ENCODE assay signal across 13 cellular contexts in the genomic region with DNA sequence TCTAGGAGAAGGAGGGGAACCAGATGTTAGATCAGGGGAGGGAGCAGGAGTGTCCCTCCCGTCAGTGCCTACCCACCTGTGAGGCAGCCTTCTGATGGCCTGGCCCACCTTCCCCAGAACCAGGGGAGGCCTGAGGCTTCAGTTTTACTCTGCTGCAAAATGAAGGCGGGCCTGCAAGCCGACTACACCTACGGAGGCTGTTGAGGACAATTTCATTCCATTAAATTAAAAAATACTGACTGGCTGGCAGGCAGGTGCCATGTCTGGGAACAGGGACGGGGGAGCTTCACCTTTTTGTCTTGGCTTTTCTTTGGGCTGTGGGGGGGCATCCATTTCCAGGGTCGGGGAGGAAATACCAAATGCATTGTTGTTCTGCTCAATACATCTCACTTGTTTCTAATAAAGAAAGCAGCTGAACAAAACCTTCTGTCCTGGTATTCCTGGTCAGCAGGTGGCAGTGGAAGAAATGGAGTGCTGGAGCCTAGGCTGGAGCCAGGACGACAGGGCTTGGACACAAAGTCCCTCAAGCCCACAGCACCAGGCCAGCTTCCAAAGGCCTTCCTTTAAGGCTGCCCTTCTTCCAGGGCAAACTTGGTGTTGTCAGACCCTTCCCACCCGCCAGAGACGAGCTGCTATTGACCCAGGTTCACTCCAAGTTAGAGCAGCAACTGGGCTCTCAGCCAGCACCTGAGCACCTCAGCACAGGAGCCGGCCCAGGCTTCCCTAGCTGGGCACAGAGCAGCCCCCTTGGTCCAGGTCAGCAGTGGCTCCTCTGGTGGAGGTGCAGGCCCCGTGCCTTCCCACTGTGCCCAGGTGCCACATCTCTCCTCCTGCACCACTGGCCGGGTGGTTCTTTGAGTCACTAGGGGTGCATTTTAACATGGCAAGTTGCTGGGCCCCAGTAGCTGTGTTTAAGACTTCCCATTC. TPM values are rescaled to one million over a fixed set of nuclear protein-coding genes. Genes with fewer than 3 reads are reported as not detected.
DNase-seq lines count a peak whose midpoint lies in the region; ATAC-seq and TF ChIP-seq lines count a peak whose summit lies in the region.
"Had no signal": no experiment of that assay in that cellular context is flagged by ENCODE, and none has a peak within 500 bp of the region (broad histone marks: within the 10 kb centered on the region; RNA-seq: fewer than 3 reads in every experiment).

No MANE protein-coding gene starts in this region.

- H3K4me3 Mint-ChIP-seq in CD8-positive, alpha-beta T cell = no peak overlapping the region
- peak overlapping the region; percentile 1 for H3K4me3 Mint-ChIP-seq in neural crest cell
- H3K4me3 Mint-ChIP-seq: activated CD4-positive, alpha-beta memory T cell treated with anti-CD3 and anti-CD28 coated beads, Interleukin-2, amount 10 ng/mL, durations not matched to agents 7 days and 5 days; activated naive CD4-positive, alpha-beta T cell treated with anti-CD3 and anti-CD28 coated beads, Interleukin-2, amount 50 U/mL, for 24 hours; CD4-positive, CD25-positive, alpha-beta regulatory T cell had no signal

- H3K27me3 Mint-ChIP-seq in CD8-positive, alpha-beta T cell (ENCODE audit: low read depth) = no peaks in the 10 kb centered on the region
- H3K27me3 Mint-ChIP-seq in neural crest cell (ENCODE audit: low read depth) = no peaks in the 10 kb centered on the region
- H3K27me3 Mint-ChIP-seq: activated CD4-positive, alpha-beta memory T cell treated with anti-CD3 and anti-CD28 coated beads, Interleukin-2, amount 10 ng/mL, durations not matched to agents 7 days and 5 days; activated naive CD4-positive, alpha-beta T cell treated with anti-CD3 and anti-CD28 coated beads, Interleukin-2, amount 50 U/mL, for 24 hours; CD4-positive, CD25-positive, alpha-beta regulatory T cell had no signal

- no peak for TF ChIP-seq CTCF in CD8-positive, alpha-beta T cell (IDR thresholded peaks at IDR 0.05)
- TF ChIP-seq CTCF in epithelial cell of proximal tubule (conservative IDR thresholded peaks at IDR 0.05; ENCODE audit: low read depth, low read length) = peak; percentile 40
- TF ChIP-seq CTCF in neural crest cell (conservative IDR thresholded peaks at IDR 0.05) = no peak

- peaks cover 21% of the 10 kb centered on the region for H3K36me3 ChIP-seq in CD8-positive, alpha-beta T cell (ENCODE audit: insufficient read depth, low read length)

- no peak overlapping the region for H3K4me3 ChIP-seq in CD8-positive, alpha-beta T cell (ENCODE audit: low read depth, low read length)
- H3K4me3 ChIP-seq in epithelial cell of proximal tubule (ENCODE audit: low read depth, low read length) = no peak overlapping the region
- H3K4me3 ChIP-seq: spleen had no signal

- CTCF ChIA-PET in CD8-positive, alpha-beta T cell (lab: Charles Lee) = interaction anchor here (1.0 to 1.5 kb wide), 3 partner anchors 27 to 86 kb away, joined by 3 to 4 read pairs (median 3); partner anchors contain the start of gene ACBD4

- intact Hi-C loops in CD8-positive, alpha-beta T cell (cut with DNase I, micrococcal nuclease) = no loop called here

- H3K9me3 ChIP-seq in CD8-positive, alpha-beta T cell (ENCODE audit: low read length) = no peaks in the 10 kb centered on the region
- H3K9me3 ChIP-seq: spleen had no signal

- no peaks in the 10 kb centered on the region for H3K9me3 Mint-ChIP-seq in CD8-positive, alpha-beta T cell
- H3K9me3 Mint-ChIP-seq in neural crest cell = no peaks in the 10 kb centered on the region
- H3K9me3 Mint-ChIP-seq: activated CD4-positive, alpha-beta memory T cell treated with anti-CD3 and anti-CD28 coated beads, Interleukin-2, amount 10 ng/mL, durations not matched to agents 7 days and 5 days; activated naive CD4-positive, alpha-beta T cell treated with anti-CD3 and anti-CD28 coated beads, Interleukin-2, amount 50 U/mL, for 24 hours; CD4-positive, CD25-positive, alpha-beta regulatory T cell had no signal

- H3K4me1 Mint-ChIP-seq in CD8-positive, alpha-beta T cell (ENCODE audit: low read depth) = no peaks in the 10 kb centered on the region
- no peaks in the 10 kb centered on the region for H3K4me1 Mint-ChIP-seq in neural crest cell
- H3K4me1 Mint-ChIP-seq: activated CD4-positive, alpha-beta memory T cell treated with anti-CD3 and anti-CD28 coated beads, Interleukin-2, amount 10 ng/mL, durations not matched to agents 7 days and 5 days; activated naive CD4-positive, alpha-beta T cell treated with anti-CD3 and anti-CD28 coated beads, Interleukin-2, amount 50 U/mL, for 24 hours; CD4-positive, CD25-positive, alpha-beta regulatory T cell had no signal

- H3K27ac ChIP-seq in CD8-positive, alpha-beta T cell (ENCODE audit: low read depth, low read length) = no peak overlapping the region
- H3K27ac ChIP-seq: spleen had no signal

- DNase-seq in CD8-positive, alpha-beta T cell = peak in 1 of 7 experiments; percentile 8
- DNase-seq in epithelial cell of proximal tubule (ENCODE audit: low read depth) (no peak), neural crest cell (ENCODE audit: low read depth, low spot score) (no peak), amygdala (lab: John Stamatoyannopoulos, UW) (no peak), NOMO-1 treated with DMSO at 0.1 percent for 48 hours (lab: John Stamatoyannopoulos, UW; ENCODE audit: unreplicated experiment) (no peak), GF-D8 (lab: John Stamatoyannopoulos, UW) (no peak)
- DNase-seq: activated CD4-positive, alpha-beta memory T cell treated with anti-CD3 and anti-CD28 coated beads, Interleukin-2, amount 10 ng/mL, durations not matched to agents 7 days and 5 days; CD4-positive, CD25-positive, alpha-beta regulatory T cell; NCI-H187 treated with DMSO at 0.1 percent for 48 hours; spleen had no signal

- H3K27me3 ChIP-seq in CD8-positive, alpha-beta T cell (ENCODE audit: insufficient read depth, low read length) = no peaks in the 10 kb centered on the region
- H3K27me3 ChIP-seq: spleen had no signal

- POLR2A ChIA-PET in CD8-positive, alpha-beta T cell (lab: Charles Lee) = interaction anchor here (0.9 kb wide), 1 partner anchor 48 kb away, joined by 3 read pairs; the partner anchor contains the start of gene NMT1

- ATAC-seq in CD8-positive, alpha-beta T cell = no peak
- ATAC-seq in SK-N-SH treated with all-trans-retinoic acid at 6 μM for 48 hours = peak; percentile 17
- ATAC-seq in GM21515 (IDR thresholded peaks at IDR 0.05; ENCODE audit: unreplicated experiment) = no peak

- H3K4me1 ChIP-seq in CD8-positive, alpha-beta T cell (ENCODE audit: insufficient read depth, low read length) = no peaks in the 10 kb centered on the region

- H3K36me3 Mint-ChIP-seq in CD8-positive, alpha-beta T cell = peaks cover 50% of the 10 kb centered on the region
- H3K36me3 Mint-ChIP-seq in neural crest cell (ENCODE audit: low read depth) = peaks cover 4% of the 10 kb centered on the region

- peak overlapping the region; percentile 70 for H3K27ac Mint-ChIP-seq in CD8-positive, alpha-beta T cell
- H3K27ac Mint-ChIP-seq in neural crest cell (ENCODE audit: unreplicated experiment) = no peak overlapping the region
- H3K27ac Mint-ChIP-seq: activated CD4-positive, alpha-beta memory T cell treated with anti-CD3 and anti-CD28 coated beads, Interleukin-2, amount 10 ng/mL, durations not matched to agents 7 days and 5 days; activated naive CD4-positive, alpha-beta T cell treated with anti-CD3 and anti-CD28 coated beads, Interleukin-2, amount 50 U/mL, for 24 hours had no signal

TF ChIP-seq in SK-N-SH treated with all-trans-retinoic acid at 6 μM for 48 hours, 23 proteins besides CTCF, POLR2A, EP300 and RAD21:
- TF ChIP-seq TCF4 (CRISPR knock-in tag; IDR thresholded peaks at IDR 0.05; ENCODE audit: borderline replicate concordance) (no peak), PPARA (CRISPR knock-in tag; IDR thresholded peaks at IDR 0.05; ENCODE audit: borderline replicate concordance) (no peak), ZC3H10 (CRISPR knock-in tag; IDR thresholded peaks at IDR 0.05) (no peak)

RNA-seq across cellular contexts. Expression of gene PLCD3, which starts 23.5 kb away (rescaled TPM):
- total RNA-seq in CD8-positive, alpha-beta T cell = 1 to 10 TPM; 2.2 to 4.3 TPM
- total RNA-seq in epithelial cell of proximal tubule = 46.0 and 107 TPM in 2 replicates
- total RNA-seq in neural crest cell = 34.2 and 36.5 TPM in 2 replicates

RNA-seq across cellular contexts. Expression of gene ACBD4, which starts 26.6 kb away (rescaled TPM):
- 10 to 100 TPM; 15.5 to 19.3 TPM for total RNA-seq in CD8-positive, alpha-beta T cell
- 4.5 and 11.3 TPM in 2 replicates for total RNA-seq in epithelial cell of proximal tubule
- total RNA-seq in neural crest cell = 5.4 and 5.5 TPM in 2 replicates

RNA-seq across cellular contexts. Expression of gene HEXIM1, which starts 39.4 kb away (rescaled TPM):
- total RNA-seq in CD8-positive, alpha-beta T cell = 10 to 100 TPM; 76.5 to 77.2 TPM
- total RNA-seq in epithelial cell of proximal tubule (11.0 and 20.3 TPM in 2 replicates), neural crest cell (28.9 and 29.5 TPM in 2 replicates)

RNA-seq across cellular contexts. Expression of gene NMT1, which starts 47.7 kb away (rescaled TPM):
- total RNA-seq in CD8-positive, alpha-beta T cell = 10 to 100 TPM; 62.6 to 66.6 TPM
- 81.9 and 82.5 TPM in 2 replicates for total RNA-seq in epithelial cell of proximal tubule
- total RNA-seq in neural crest cell = 116 and 118 TPM in 2 replicates

RNA-seq across cellular contexts. Expression of gene HEXIM2, which starts 52.8 kb away (rescaled TPM):
- 1 to 10 TPM; 1.2 to 1.4 TPM for total RNA-seq in CD8-positive, alpha-beta T cell
- 3.0 and 6.1 TPM in 2 replicates for total RNA-seq in epithelial cell of proximal tubule
- 9.5 and 10.4 TPM in 2 replicates for total RNA-seq in neural crest cell
